Comparison of ENCODE assay signal across 31 cellular contexts in the genomic region with DNA sequence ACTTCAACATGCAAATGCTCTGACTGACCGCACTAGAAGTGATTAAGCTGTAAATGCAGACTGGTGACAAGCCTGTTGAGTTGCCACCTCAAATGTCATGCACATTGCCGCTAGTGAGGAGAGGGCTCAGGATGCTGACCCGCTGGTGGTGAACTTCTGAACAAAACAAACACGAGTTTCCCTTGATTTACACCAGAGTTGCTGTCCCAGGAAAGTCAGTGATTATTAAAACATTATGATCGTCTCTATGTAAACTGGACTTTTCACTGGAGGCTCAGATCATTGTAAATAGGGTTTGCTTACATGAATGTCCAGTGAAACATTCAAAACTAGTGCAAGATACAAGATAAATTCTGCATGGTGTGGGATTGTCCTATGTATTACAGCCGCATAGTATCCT.
"Had no signal": no experiment of that assay in that cellular context is flagged by ENCODE, and none has a peak within 500 bp of the region (broad histone marks: within the 10 kb centered on the region; RNA-seq: fewer than 3 reads in every experiment).

No MANE protein-coding gene starts in this region.

- H3K36me3 ChIP-seq: ovary, spleen, stomach, thoracic aorta, thyroid gland, tibial nerve, upper lobe of left lung, vagina had no signal

- ATAC-seq: naive thymus-derived CD4-positive, alpha-beta T cell; natural killer cell; psoas muscle; right cardiac atrium; sciatic nerve; stimulated activated naive B cell treated with anti-CD40 and anti-IgM and Interleukin-4, amounts not matched to agents 10 μg/mL and 1 μg/mL and 100 μg/mL, for 72 hours had no signal

- H3K27ac ChIP-seq: ovary, parathyroid adenoma, psoas muscle, skin epidermis, spleen, stomach, thoracic aorta, thyroid gland, tibial nerve, upper lobe of left lung, vagina had no signal

- H3K4me1 ChIP-seq: psoas muscle, spleen, thyroid gland, upper lobe of left lung had no signal

- H3K9ac ChIP-seq: parathyroid adenoma had no signal

- H3K4me3 ChIP-seq: ovary, psoas muscle, skin epidermis, smooth muscle cell, spleen, stomach, thoracic aorta, thyroid gland, tibial nerve, upper lobe of left lung, vagina had no signal

- H3K36me3 Mint-ChIP-seq: naive thymus-derived CD4-positive, alpha-beta T cell; natural killer cell; stimulated activated naive B cell treated with anti-CD40 and anti-IgM and Interleukin-4, amounts not matched to agents 10 μg/mL and 1 μg/mL and 100 μg/mL, for 72 hours had no signal

- H3K9me3 ChIP-seq: ovary, psoas muscle, spleen, stomach, thoracic aorta, thyroid gland, tibial nerve, upper lobe of left lung, vagina had no signal

- FAIRE-seq: urothelium cell line had no signal

- H3K27me3 Mint-ChIP-seq: progenitor cell of endocrine pancreas had no signal

- H3K4me3 Mint-ChIP-seq: naive thymus-derived CD4-positive, alpha-beta T cell; natural killer cell; nephron progenitor cell; neural crest cell; stimulated activated naive B cell treated with anti-CD40 and anti-IgM and Interleukin-4, amounts not matched to agents 10 μg/mL and 1 μg/mL and 100 μg/mL, for 72 hours; stimulated activated naive CD8-positive, alpha-beta T cell treated with anti-CD3 and anti-CD28 coated beads, Interleukin-15, Interleukin-2, amounts not matched to agents 100 ng/mL and 50 ng/mL, for 24 hours had no signal

- H3K4me2 ChIP-seq: smooth muscle cell had no signal

- H3K9me3 Mint-ChIP-seq: natural killer cell; stimulated activated naive B cell treated with anti-CD40 and anti-IgM and Interleukin-4, amounts not matched to agents 10 μg/mL and 1 μg/mL and 100 μg/mL, for 72 hours; stimulated activated naive CD8-positive, alpha-beta T cell treated with anti-CD3 and anti-CD28 coated beads, Interleukin-15, Interleukin-2, amounts not matched to agents 100 ng/mL and 50 ng/mL, for 24 hours had no signal

- H3K27ac Mint-ChIP-seq: naive thymus-derived CD4-positive, alpha-beta T cell; natural killer cell; nephron progenitor cell; progenitor cell of endocrine pancreas; stimulated activated naive B cell treated with anti-CD40 and anti-IgM and Interleukin-4, amounts not matched to agents 10 μg/mL and 1 μg/mL and 100 μg/mL, for 72 hours; stimulated activated naive CD8-positive, alpha-beta T cell treated with anti-CD3 and anti-CD28 coated beads, Interleukin-15, Interleukin-2, amounts not matched to agents 100 ng/mL and 50 ng/mL, for 24 hours had no signal

- DNase-seq: naive thymus-derived CD4-positive, alpha-beta T cell; natural killer cell; nephron progenitor cell; occipital lobe; ovary; posterior cingulate gyrus; psoas muscle; right cardiac atrium; spleen; stimulated activated CD4-positive, alpha-beta T cell treated with anti-CD3 and anti-CD28 coated beads, Interleukin-12 subunit alpha, Interleukin-12 subunit beta, amount 100 ng/mL, for 4 hours; stimulated activated CD4-positive, alpha-beta T cell treated with anti-CD3 and anti-CD28 coated beads, Interleukin-1b, Interleukin-23, amount 100 ng/mL, for 48 hours; stimulated activated CD4-positive, alpha-beta T cell treated with anti-CD3 and anti-CD28 coated beads, Interleukin-4, amount 100 ng/mL, for 1 hour; stimulated activated CD4-positive, alpha-beta T cell treated with anti-CD3 and anti-CD28 coated beads, Interleukin-4, amount 100 ng/mL, for 4 hours; stimulated activated CD8-positive, alpha-beta memory T cell treated with anti-CD3 and anti-CD28 coated beads, Interleukin-4, amount 100 ng/mL, for 48 hours; stimulated activated naive B cell treated with anti-CD40 and anti-IgM and Interleukin-4, amounts not matched to agents 10 μg/mL and 1 μg/mL and 100 μg/mL, for 72 hours; stimulated activated naive CD4-positive, alpha-beta T cell treated with Interleukin-2 at 50 U/mL for 16 hours; stomach; thyroid gland; trophoblast cell; upper lobe of left lung had no signal

- H3K4me1 Mint-ChIP-seq: naive thymus-derived CD4-positive, alpha-beta T cell; natural killer cell had no signal

- H3K27me3 ChIP-seq: ovary, thyroid gland, upper lobe of left lung, vagina had no signal

- H3K79me2 ChIP-seq: parathyroid adenoma had no signal

- H2AFZ ChIP-seq: parathyroid adenoma had no signal
